In the genomic region with DNA sequence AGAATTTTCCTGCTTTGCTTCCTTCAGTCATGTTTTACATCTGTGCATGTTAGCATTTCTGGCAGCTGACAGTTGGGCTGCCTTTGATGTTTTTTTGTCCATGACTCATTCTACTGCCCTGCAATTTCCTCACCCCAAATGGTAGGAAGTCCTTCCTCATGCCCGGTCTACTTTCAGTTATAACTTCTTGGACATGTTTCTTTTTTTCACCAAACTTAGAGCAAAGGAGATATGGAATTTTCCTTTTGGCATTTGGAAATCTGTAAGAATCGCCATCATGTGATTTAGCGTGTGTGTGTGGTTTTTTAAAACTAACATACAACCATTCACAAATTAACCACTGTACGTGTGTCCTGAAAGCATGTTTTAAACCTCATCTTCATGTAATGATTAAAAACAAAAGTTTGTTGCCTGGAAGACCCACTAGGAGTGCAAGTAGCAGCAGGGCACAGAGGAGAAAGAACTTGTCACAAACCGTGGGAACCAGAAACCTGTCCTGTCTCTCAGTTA, we compare ENCODE assay signal across 8 cellular contexts.
DNase-seq lines count a peak whose midpoint lies in the region; ATAC-seq, FAIRE-seq and TF ChIP-seq lines count a peak whose summit lies in the region.

No MANE protein-coding gene starts in this region.

- peaks cover 0 to 7% of the 10 kb centered on the region in 2 donors for H3K27me3 Mint-ChIP-seq in effector memory CD8-positive, alpha-beta T cell

- no peaks in the 10 kb centered on the region for H3K27me3 ChIP-seq in aorta (ENCODE audit: control insufficient read depth in 1 of 2, insufficient read depth in 2 of 2, low read length in 1 of 2)

- H3K4me3 ChIP-seq in AG10803 (ENCODE audit: low read length), result peak overlapping the region; percentile 35
- H3K4me3 ChIP-seq in aorta (ENCODE audit: low read length in 2 of 2), result no peak overlapping the region

- no peaks in the 10 kb centered on the region for H3K36me3 Mint-ChIP-seq in effector memory CD8-positive, alpha-beta T cell (ENCODE audit: insufficient read depth)

- WGBS in aorta, 2 donors, result 37 to 42% methylated on average over 5 of the region's 5 CpGs

- no peak; the same call in 1 of the 2 replicates for TF ChIP-seq CTCF in AG10803 (conservative IDR thresholded peaks at IDR 0.05; ENCODE audit: low read length)

- H3K27ac ChIP-seq in aorta (ENCODE audit: low read depth in 1 of 2, low read length in 2 of 2), result no peak overlapping the region

- intact Hi-C loops in posterior cingulate gyrus (cut with DNase I), result no loop called here
- intact Hi-C loops in aorta (cut with DNase I), result no loop called here

- no peaks in the 10 kb centered on the region for H3K36me3 ChIP-seq in aorta (ENCODE audit: control insufficient read depth in 1 of 2, insufficient read depth in 2 of 2, low read length in 1 of 2)

- no peaks in the 10 kb centered on the region for H3K9me3 Mint-ChIP-seq in effector memory CD8-positive, alpha-beta T cell

- peak; percentile 91 for FAIRE-seq in GM19239 (lab: Jason Lieb, UNC)

- peak overlapping the region; percentile 54 to 68 for H3K4me3 Mint-ChIP-seq in effector memory CD8-positive, alpha-beta T cell

- DNase-seq in AG10803 (ENCODE audit: low read depth) (peak; percentile 83), GM19239 (ENCODE audit: insufficient read length, low spot score) (peak; percentile 18), HT1080 (ENCODE audit: low read depth) (peak; percentile 82), NCI-H2196 (lab: John Stamatoyannopoulos, UW; ENCODE audit: unreplicated experiment) (no peak), posterior cingulate gyrus (no peak), aorta (no peak), NCI-H128 (lab: John Stamatoyannopoulos, UW; ENCODE audit: unreplicated experiment) (no peak)
- DNase-seq in effector memory CD8-positive, alpha-beta T cell, result no peak

- H3K4me1 ChIP-seq in aorta (ENCODE audit: control insufficient read depth in 1 of 2, insufficient read depth in 2 of 2, low read length in 2 of 2), result no peaks in the 10 kb centered on the region

- peak overlapping the region; percentile 63 to 71 for H3K27ac Mint-ChIP-seq in effector memory CD8-positive, alpha-beta T cell

- H3K4me1 Mint-ChIP-seq in effector memory CD8-positive, alpha-beta T cell (ENCODE audit: low read depth in 2 of 2), result peaks cover 6 to 8% of the 10 kb centered on the region in 2 donors

- peak; percentile 63 for ATAC-seq in effector memory CD8-positive, alpha-beta T cell (replicated peaks)
- ATAC-seq in aorta (ENCODE audit: low FRiP score), result no peak

- H3K9me3 ChIP-seq in aorta (ENCODE audit: control insufficient read depth, low read length), result no peaks in the 10 kb centered on the region

Comparison
In these comparisons a context has a peak if more than half of its experiments do, and no peak if none do; other contexts are left out.
1. DNase-seq: peak in AG10803 (single experiment), GM19239 (single experiment) and HT1080 (single experiment); none in effector memory CD8-positive, alpha-beta T cell (0 of 3), NCI-H2196 (single experiment), posterior cingulate gyrus (0 of 10), aorta (0 of 2) and NCI-H128 (single experiment).